Comparison of ENCODE assay signal across 22 cellular contexts in the genomic region with DNA sequence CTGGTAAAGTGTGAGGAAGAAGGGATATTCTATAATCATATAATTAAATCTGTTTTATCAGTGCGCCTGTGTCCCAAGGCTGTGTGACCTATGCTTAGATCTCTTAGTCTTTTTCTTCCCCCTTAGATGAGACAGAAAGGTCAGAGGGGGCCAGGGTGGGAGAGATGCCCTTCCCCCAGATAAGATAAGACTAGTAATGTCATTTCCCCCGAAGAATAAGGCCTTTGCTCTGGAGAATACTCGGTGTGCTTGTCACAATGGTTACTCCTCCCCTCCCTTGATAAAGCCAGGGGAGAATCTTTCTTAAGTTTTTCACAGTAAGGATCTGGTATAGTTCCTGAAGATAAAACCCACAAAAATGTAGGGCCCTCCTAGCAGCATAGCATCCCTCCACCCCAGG.
DNase-seq lines count a peak whose midpoint lies in the region; ATAC-seq and TF ChIP-seq lines count a peak whose summit lies in the region.
"Had no signal": no experiment of that assay in that cellular context is flagged by ENCODE, and none has a peak within 500 bp of the region (broad histone marks: within the 10 kb centered on the region; RNA-seq: fewer than 3 reads in every experiment).

No MANE protein-coding gene starts in this region.

- H3K4me1 Mint-ChIP-seq in GM23338 (peaks cover 26% of the 10 kb centered on the region), WTC11 (peaks cover 49% of the 10 kb centered on the region), endodermal cell (peaks cover 34% of the 10 kb centered on the region)
- H3K4me1 Mint-ChIP-seq: B cell had no signal

- H3K9me2 ChIP-seq in GM23338 (ENCODE audit: insufficient read depth): peaks cover 18% of the 10 kb centered on the region; the same call in 1 of the 2 replicates

- H3K27me3 ChIP-seq in GM23338 (ENCODE audit: insufficient read depth) (no peaks in the 10 kb centered on the region), endodermal cell (ENCODE audit: control insufficient read depth, insufficient read depth, low read length, poor library complexity, severe bottlenecking) (no peaks in the 10 kb centered on the region)
- H3K27me3 ChIP-seq: BLaER1 treated with 17β-estradiol and CSF1 and Interleukin-3, amounts not matched to agents 10 nM and 100 nM had no signal

- H3K27ac ChIP-seq in GM23338 (ENCODE audit: low read depth): no peak overlapping the region
- H3K27ac ChIP-seq in endodermal cell (ENCODE audit: low read depth, low read length): no peak overlapping the region
- H3K27ac ChIP-seq: 22Rv1; A549; BLaER1 treated with 17β-estradiol and CSF1 and Interleukin-3, amounts not matched to agents 10 nM and 100 nM; C4-2B had no signal

- H3K9me3 Mint-ChIP-seq in GM23338 (peaks cover 6% of the 10 kb centered on the region; the same call in 2 of the 3 replicates), WTC11 (peaks cover 49% of the 10 kb centered on the region), endodermal cell (peaks cover 11% of the 10 kb centered on the region)

- intact Hi-C loops in mucosa of descending colon (cut with DNase I, micrococcal nuclease): no loop called here

- peaks cover 19% of the 10 kb centered on the region for H3K9me3 ChIP-seq in endodermal cell (ENCODE audit: control insufficient read depth, low read length)
- no peaks in the 10 kb centered on the region for H3K9me3 ChIP-seq in mucosa of descending colon
- H3K9me3 ChIP-seq: A549, Caco-2 had no signal

- H3F3A ChIP-seq in GM23338 (replicated peaks; ENCODE audit: low read depth): no peaks in the 10 kb centered on the region

- H3K4me3 ChIP-seq in GM23338 (no peak overlapping the region), endodermal cell (ENCODE audit: low read length) (no peak overlapping the region), mucosa of descending colon (no peak overlapping the region)
- H3K4me3 ChIP-seq: A549; BLaER1 treated with 17β-estradiol and CSF1 and Interleukin-3, amounts not matched to agents 10 nM and 100 nM; GM12878 had no signal

- WGBS in endodermal cell (ENCODE audit: insufficient coverage in 1 of 2, insufficient read length in 1 of 2), 2 experiments: 35 to 40% methylated on average over 2 to 3 of the region's 3 CpGs

- no peak overlapping the region for H3K9ac ChIP-seq in endodermal cell (ENCODE audit: extremely low read depth, low read length, poor library complexity, severe bottlenecking)
- H3K9ac ChIP-seq: BLaER1 treated with 17β-estradiol and CSF1 and Interleukin-3, amounts not matched to agents 10 nM and 100 nM had no signal

- CTCF ChIA-PET in WTC11 (lab: Charles Lee): no interaction called here

- H3K4me3 Mint-ChIP-seq in GM23338 (no peak overlapping the region), WTC11 (no peak overlapping the region), endodermal cell (peak overlapping the region; percentile 7)
- H3K4me3 Mint-ChIP-seq: B cell; CD4-positive, alpha-beta T cell; CD8-positive, alpha-beta T cell had no signal

- peak overlapping the region; percentile 72; the same call in 1 of the 2 replicates for H2AFZ ChIP-seq in GM23338

- H3K27me3 Mint-ChIP-seq in GM23338 (ENCODE audit: insufficient read depth, low read depth, poor library complexity): no peaks in the 10 kb centered on the region
- H3K27me3 Mint-ChIP-seq in WTC11 (ENCODE audit: low read depth): no peaks in the 10 kb centered on the region
- no peaks in the 10 kb centered on the region for H3K27me3 Mint-ChIP-seq in endodermal cell (ENCODE audit: insufficient read depth)
- H3K27me3 Mint-ChIP-seq: B cell; CD4-positive, alpha-beta T cell had no signal

- POLR2A ChIA-PET in WTC11 (lab: Charles Lee): no interaction called here

- H3K4me2 ChIP-seq in GM23338: peak overlapping the region; percentile 28; the same call in 1 of the 2 replicates
- H3K4me2 ChIP-seq: A549; BLaER1 treated with 17β-estradiol and CSF1 and Interleukin-3, amounts not matched to agents 10 nM and 100 nM had no signal

- no peaks in the 10 kb centered on the region for H4K20me1 ChIP-seq in GM23338 (replicated peaks; ENCODE audit: insufficient read depth)
- H4K20me1 ChIP-seq: BLaER1 treated with 17β-estradiol and CSF1 and Interleukin-3, amounts not matched to agents 10 nM and 100 nM had no signal

- H3K79me2 ChIP-seq in GM23338 (replicated peaks; ENCODE audit: insufficient read depth): no peaks in the 10 kb centered on the region

- no peak for TF ChIP-seq CTCF in GM23338 (conservative IDR thresholded peaks at IDR 0.05; ENCODE audit: low read depth in 2 of 2)
- no peak for TF ChIP-seq CTCF in WTC11 (IDR thresholded peaks at IDR 0.05)
- TF ChIP-seq CTCF in endodermal cell (conservative IDR thresholded peaks at IDR 0.05): no peak
- no peak for TF ChIP-seq CTCF in mucosa of descending colon (IDR thresholded peaks at IDR 0.05)

- H3K36me3 Mint-ChIP-seq in GM23338 (ENCODE audit: low read depth) (peaks cover 9% of the 10 kb centered on the region), WTC11 (peaks cover 24% of the 10 kb centered on the region), endodermal cell (ENCODE audit: low read depth) (peaks cover 3% of the 10 kb centered on the region)
- H3K36me3 Mint-ChIP-seq: CD8-positive, alpha-beta T cell had no signal

- ATAC-seq in GM23338: no peak
- peak; percentile 39; the same call in 1 of the 2 replicates for ATAC-seq in WTC11
- no peak for ATAC-seq in HG02571 (IDR thresholded peaks at IDR 0.05; ENCODE audit: unreplicated experiment)
- no peak for ATAC-seq in mucosa of descending colon
- ATAC-seq: A549; CD8-positive, alpha-beta T cell; GM12878 had no signal

- peaks cover 28% of the 10 kb centered on the region for H3K4me1 ChIP-seq in GM23338 (ENCODE audit: insufficient read depth)
- peaks cover 3% of the 10 kb centered on the region for H3K4me1 ChIP-seq in endodermal cell (ENCODE audit: control insufficient read depth, insufficient read depth, low read length)
- no peaks in the 10 kb centered on the region for H3K4me1 ChIP-seq in mucosa of descending colon (ENCODE audit: low read depth)
- H3K4me1 ChIP-seq: A549; BLaER1 treated with 17β-estradiol and CSF1 and Interleukin-3, amounts not matched to agents 10 nM and 100 nM; Caco-2 had no signal

- DNase-seq in GM23338 (ENCODE audit: low spot score) (no peak), WTC11 (ENCODE audit: low spot score) (no peak), endodermal cell (no peak), NCI-H1694 (lab: John Stamatoyannopoulos, UW) (no peak), mucosa of descending colon (no peak)
- DNase-seq: AML-193; Caco-2; Calu3; CD4-positive, alpha-beta T cell; CD8-positive, alpha-beta T cell; DMS53; DMS79; DND-41; EL; GDM1 had no signal

- H3K27ac Mint-ChIP-seq in GM23338 (no peak overlapping the region), WTC11 (no peak overlapping the region), endodermal cell (no peak overlapping the region)
- H3K27ac Mint-ChIP-seq: B cell; CD4-positive, alpha-beta T cell; CD8-positive, alpha-beta T cell had no signal

- H3K36me3 ChIP-seq in GM23338 (ENCODE audit: insufficient read depth): no peaks in the 10 kb centered on the region
- no peaks in the 10 kb centered on the region for H3K36me3 ChIP-seq in endodermal cell (ENCODE audit: control insufficient read depth, insufficient read depth, low read length)
- no peaks in the 10 kb centered on the region for H3K36me3 ChIP-seq in mucosa of descending colon (ENCODE audit: low read depth)
- H3K36me3 ChIP-seq: BLaER1 treated with 17β-estradiol and CSF1 and Interleukin-3, amounts not matched to agents 10 nM and 100 nM had no signal

TF ChIP-seq in WTC11, 78 proteins besides CTCF, POLR2A, EP300 and RAD21 (continues in another document):
- TF ChIP-seq, protein P1, sequence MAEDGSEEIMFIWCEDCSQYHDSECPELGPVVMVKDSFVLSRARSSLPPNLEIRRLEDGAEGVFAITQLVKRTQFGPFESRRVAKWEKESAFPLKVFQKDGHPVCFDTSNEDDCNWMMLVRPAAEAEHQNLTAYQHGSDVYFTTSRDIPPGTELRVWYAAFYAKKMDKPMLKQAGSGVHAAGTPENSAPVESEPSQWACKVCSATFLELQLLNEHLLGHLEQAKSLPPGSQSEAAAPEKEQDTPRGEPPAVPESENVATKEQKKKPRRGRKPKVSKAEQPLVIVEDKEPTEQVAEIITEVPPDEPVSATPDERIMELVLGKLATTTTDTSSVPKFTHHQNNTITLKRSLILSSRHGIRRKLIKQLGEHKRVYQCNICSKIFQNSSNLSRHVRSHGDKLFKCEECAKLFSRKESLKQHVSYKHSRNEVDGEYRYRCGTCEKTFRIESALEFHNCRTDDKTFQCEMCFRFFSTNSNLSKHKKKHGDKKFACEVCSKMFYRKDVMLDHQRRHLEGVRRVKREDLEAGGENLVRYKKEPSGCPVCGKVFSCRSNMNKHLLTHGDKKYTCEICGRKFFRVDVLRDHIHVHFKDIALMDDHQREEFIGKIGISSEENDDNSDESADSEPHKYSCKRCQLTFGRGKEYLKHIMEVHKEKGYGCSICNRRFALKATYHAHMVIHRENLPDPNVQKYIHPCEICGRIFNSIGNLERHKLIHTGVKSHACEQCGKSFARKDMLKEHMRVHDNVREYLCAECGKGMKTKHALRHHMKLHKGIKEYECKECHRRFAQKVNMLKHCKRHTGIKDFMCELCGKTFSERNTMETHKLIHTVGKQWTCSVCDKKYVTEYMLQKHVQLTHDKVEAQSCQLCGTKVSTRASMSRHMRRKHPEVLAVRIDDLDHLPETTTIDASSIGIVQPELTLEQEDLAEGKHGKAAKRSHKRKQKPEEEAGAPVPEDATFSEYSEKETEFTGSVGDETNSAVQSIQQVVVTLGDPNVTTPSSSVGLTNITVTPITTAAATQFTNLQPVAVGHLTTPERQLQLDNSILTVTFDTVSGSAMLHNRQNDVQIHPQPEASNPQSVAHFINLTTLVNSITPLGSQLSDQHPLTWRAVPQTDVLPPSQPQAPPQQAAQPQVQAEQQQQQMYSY (CRISPR knock-in tag; IDR thresholded peaks at IDR 0.05): no peak
- TF ChIP-seq, protein P2, sequence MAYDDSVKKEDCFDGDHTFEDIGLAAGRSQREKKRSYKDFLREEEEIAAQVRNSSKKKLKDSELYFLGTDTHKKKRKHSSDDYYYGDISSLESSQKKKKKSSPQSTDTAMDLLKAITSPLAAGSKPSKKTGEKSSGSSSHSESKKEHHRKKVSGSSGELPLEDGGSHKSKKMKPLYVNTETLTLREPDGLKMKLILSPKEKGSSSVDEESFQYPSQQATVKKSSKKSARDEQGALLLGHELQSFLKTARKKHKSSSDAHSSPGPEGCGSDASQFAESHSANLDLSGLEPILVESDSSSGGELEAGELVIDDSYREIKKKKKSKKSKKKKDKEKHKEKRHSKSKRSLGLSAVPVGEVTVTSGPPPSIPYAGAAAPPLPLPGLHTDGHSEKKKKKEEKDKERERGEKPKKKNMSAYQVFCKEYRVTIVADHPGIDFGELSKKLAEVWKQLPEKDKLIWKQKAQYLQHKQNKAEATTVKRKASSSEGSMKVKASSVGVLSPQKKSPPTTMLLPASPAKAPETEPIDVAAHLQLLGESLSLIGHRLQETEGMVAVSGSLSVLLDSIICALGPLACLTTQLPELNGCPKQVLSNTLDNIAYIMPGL (CRISPR knock-in tag; IDR thresholded peaks at IDR 0.05): no peak
- TF ChIP-seq NR1H2 (CRISPR knock-in tag; IDR thresholded peaks at IDR 0.05): no peak
